2 cellular contexts compared by ENCODE assay signal in the genomic region with DNA sequence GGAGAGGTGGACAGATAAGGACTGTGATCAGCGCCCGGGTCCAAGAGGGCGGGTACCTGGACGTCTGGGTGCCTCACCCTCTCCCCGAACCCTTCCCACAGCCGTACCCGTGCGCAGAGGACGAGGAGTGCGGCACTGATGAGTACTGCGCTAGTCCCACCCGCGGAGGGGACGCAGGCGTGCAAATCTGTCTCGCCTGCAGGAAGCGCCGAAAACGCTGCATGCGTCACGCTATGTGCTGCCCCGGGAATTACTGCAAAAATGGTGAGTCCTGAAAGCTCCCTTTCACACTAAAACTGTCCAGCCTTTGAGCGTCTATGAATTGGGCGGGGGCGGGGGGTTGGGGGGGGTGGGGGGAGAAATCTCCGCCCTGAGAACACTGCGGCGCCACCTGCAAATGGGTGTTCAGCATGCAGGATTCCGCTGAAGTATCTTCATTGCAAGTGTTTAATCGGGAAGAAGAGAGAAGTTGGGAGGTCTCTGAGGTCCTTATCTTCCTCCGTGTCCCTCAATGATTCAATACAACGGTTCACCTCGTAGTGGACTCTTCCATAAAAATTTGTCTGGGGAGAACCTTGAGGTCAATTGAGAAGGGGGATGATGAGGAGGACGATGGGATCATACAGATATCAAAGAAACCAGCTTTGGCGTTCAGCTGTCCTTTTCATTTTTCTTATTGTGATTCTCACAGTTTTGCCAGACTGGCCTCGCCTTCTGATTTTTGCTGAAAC.
TF ChIP-seq lines count a peak whose summit lies in the region.

No MANE protein-coding gene starts in this region.

TF ChIP-seq in IMR-90, 13 proteins besides CTCF, POLR2A, EP300 and RAD21:
- no peak for TF ChIP-seq RCOR1 (IDR thresholded peaks at IDR 0.05; ENCODE audit: insufficient replicate concordance, low read length)
- peak; percentile 27; the same call in 1 of the 2 replicates for TF ChIP-seq MXI1 (IDR thresholded peaks at IDR 0.05; ENCODE audit: borderline replicate concordance, low read depth, low read length)

TF ChIP-seq in endothelial cell of umbilical vein, 7 proteins besides CTCF, POLR2A, EP300 and RAD21:
- TF ChIP-seq POLR2AphosphoS5 (IDR thresholded peaks at IDR 0.05; ENCODE audit: insufficient read depth, low read depth, low read length) (peak; percentile 77), JUN (IDR thresholded peaks at IDR 0.05; ENCODE audit: borderline replicate concordance, insufficient read depth, insufficient read length, low read depth) (no peak)
